In the genomic region with DNA sequence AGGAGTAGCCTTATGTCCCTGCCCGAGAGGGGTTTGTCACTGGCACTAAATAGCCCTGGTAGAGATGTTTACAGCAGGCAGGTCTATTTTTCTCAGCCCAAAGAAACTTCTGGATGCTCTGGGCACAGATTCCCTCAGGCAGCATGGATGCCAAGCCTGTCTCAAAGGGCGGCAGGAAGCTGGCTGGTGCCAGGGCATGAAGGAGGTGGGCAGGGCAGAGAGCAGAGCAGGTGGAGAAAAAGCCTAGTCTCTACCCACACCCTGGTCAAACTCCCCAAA, we compare ENCODE assay signal across 1 cellular context.
TF ChIP-seq lines count a peak whose summit lies in the region.

No MANE protein-coding gene starts in this region.

TF ChIP-seq in SK-N-SH treated with all-trans-retinoic acid at 6 μM for 48 hours, 23 proteins besides CTCF, POLR2A, EP300 and RAD21 (continued from another document):
- TF ChIP-seq, protein P1, sequence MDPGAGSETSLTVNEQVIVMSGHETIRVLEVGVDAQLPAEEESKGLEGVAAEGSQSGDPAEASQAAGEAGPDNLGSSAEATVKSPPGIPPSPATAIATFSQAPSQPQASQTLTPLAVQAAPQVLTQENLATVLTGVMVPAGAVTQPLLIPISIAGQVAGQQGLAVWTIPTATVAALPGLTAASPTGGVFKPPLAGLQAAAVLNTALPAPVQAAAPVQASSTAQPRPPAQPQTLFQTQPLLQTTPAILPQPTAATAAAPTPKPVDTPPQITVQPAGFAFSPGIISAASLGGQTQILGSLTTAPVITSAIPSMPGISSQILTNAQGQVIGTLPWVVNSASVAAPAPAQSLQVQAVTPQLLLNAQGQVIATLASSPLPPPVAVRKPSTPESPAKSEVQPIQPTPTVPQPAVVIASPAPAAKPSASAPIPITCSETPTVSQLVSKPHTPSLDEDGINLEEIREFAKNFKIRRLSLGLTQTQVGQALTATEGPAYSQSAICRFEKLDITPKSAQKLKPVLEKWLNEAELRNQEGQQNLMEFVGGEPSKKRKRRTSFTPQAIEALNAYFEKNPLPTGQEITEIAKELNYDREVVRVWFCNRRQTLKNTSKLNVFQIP (CRISPR knock-in tag; IDR thresholded peaks at IDR 0.05; ENCODE audit: borderline replicate concordance, low read depth) = no peak
- no peak for TF ChIP-seq ZFP30 (CRISPR knock-in tag; IDR thresholded peaks at IDR 0.05)
- TF ChIP-seq ZNF70 (CRISPR knock-in tag; IDR thresholded peaks at IDR 0.05) = no peak
- TF ChIP-seq SNAI2 (CRISPR knock-in tag; IDR thresholded peaks at IDR 0.05) = no peak
- TF ChIP-seq PATZ1 (CRISPR knock-in tag; IDR thresholded peaks at IDR 0.05; ENCODE audit: borderline replicate concordance) = no peak
- no peak for TF ChIP-seq TOX (CRISPR knock-in tag; IDR thresholded peaks at IDR 0.05; ENCODE audit: borderline replicate concordance)
- TF ChIP-seq, protein P2, sequence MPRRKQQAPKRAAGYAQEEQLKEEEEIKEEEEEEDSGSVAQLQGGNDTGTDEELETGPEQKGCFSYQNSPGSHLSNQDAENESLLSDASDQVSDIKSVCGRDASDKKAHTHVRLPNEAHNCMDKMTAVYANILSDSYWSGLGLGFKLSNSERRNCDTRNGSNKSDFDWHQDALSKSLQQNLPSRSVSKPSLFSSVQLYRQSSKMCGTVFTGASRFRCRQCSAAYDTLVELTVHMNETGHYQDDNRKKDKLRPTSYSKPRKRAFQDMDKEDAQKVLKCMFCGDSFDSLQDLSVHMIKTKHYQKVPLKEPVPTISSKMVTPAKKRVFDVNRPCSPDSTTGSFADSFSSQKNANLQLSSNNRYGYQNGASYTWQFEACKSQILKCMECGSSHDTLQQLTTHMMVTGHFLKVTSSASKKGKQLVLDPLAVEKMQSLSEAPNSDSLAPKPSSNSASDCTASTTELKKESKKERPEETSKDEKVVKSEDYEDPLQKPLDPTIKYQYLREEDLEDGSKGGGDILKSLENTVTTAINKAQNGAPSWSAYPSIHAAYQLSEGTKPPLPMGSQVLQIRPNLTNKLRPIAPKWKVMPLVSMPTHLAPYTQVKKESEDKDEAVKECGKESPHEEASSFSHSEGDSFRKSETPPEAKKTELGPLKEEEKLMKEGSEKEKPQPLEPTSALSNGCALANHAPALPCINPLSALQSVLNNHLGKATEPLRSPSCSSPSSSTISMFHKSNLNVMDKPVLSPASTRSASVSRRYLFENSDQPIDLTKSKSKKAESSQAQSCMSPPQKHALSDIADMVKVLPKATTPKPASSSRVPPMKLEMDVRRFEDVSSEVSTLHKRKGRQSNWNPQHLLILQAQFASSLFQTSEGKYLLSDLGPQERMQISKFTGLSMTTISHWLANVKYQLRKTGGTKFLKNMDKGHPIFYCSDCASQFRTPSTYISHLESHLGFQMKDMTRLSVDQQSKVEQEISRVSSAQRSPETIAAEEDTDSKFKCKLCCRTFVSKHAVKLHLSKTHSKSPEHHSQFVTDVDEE (CRISPR knock-in tag; IDR thresholded peaks at IDR 0.05) = no peak
- no peak for TF ChIP-seq ISL1 (CRISPR knock-in tag; IDR thresholded peaks at IDR 0.05)
- TF ChIP-seq, protein P3, sequence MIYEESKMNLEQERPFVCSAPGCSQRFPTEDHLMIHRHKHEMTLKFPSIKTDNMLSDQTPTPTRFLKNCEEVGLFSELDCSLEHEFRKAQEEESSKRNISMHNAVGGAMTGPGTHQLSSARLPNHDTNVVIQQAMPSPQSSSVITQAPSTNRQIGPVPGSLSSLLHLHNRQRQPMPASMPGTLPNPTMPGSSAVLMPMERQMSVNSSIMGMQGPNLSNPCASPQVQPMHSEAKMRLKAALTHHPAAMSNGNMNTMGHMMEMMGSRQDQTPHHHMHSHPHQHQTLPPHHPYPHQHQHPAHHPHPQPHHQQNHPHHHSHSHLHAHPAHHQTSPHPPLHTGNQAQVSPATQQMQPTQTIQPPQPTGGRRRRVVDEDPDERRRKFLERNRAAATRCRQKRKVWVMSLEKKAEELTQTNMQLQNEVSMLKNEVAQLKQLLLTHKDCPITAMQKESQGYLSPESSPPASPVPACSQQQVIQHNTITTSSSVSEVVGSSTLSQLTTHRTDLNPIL (CRISPR knock-in tag; IDR thresholded peaks at IDR 0.05; ENCODE audit: low read depth) = no peak
- no peak for TF ChIP-seq ZNF8 (CRISPR knock-in tag; IDR thresholded peaks at IDR 0.05)
- TF ChIP-seq ZC3H10 (CRISPR knock-in tag; IDR thresholded peaks at IDR 0.05) = no peak
- TF ChIP-seq TCF4 (CRISPR knock-in tag; IDR thresholded peaks at IDR 0.05; ENCODE audit: borderline replicate concordance) = no peak
- TF ChIP-seq PPARA (CRISPR knock-in tag; IDR thresholded peaks at IDR 0.05; ENCODE audit: borderline replicate concordance) = no peak
- TF ChIP-seq BACH2 (CRISPR knock-in tag; IDR thresholded peaks at IDR 0.05; ENCODE audit: borderline replicate concordance) = no peak
- no peak for TF ChIP-seq GLIS3 (CRISPR knock-in tag; IDR thresholded peaks at IDR 0.05)
